ENCODE assay signal across 21 cellular contexts in genomic region chr16:11400076-11400475, GRCh38. TPM values are rescaled to one million over a fixed set of nuclear protein-coding genes. Genes with fewer than 3 reads are reported as not detected.
DNase-seq lines count a peak whose midpoint lies in the region; ATAC-seq, FAIRE-seq and TF ChIP-seq lines count a peak whose summit lies in the region.
"Had no signal": no experiment of that assay in that cellular context is flagged by ENCODE, and none has a peak within 500 bp of the region (broad histone marks: within the 10 kb centered on the region; RNA-seq: fewer than 3 reads in every experiment).

No MANE protein-coding gene starts in this region.

- H3K4me1 ChIP-seq in H1 (replicated peaks in 1 of 4; ENCODE audit: control insufficient read depth in 3 of 4, insufficient read depth in 4 of 4, low read length in 3 of 4) (peaks cover 0 to 5% (median 2%) of the 10 kb centered on the region in 4 experiments; a peak in 3 of 7 replicates), sigmoid colon (peaks cover 0 to 3% (median 0%) of the 10 kb centered on the region in 4 donors)
- H3K4me1 ChIP-seq: HAP-1 had no signal

- TF ChIP-seq CTCF in H1 (IDR thresholded peaks at IDR 0.05; ENCODE audit: control extremely low read depth in 1 of 3, insufficient read depth in 1 of 3, low read depth in 1 of 3, low read length in 3 of 3) (no peak), sigmoid colon (IDR thresholded peaks at IDR 0.05) (no peak)

- no peak overlapping the region for H2BK15ac ChIP-seq in H1 (ENCODE audit: low read length)

- H3K56ac ChIP-seq in H1 (replicated peaks; ENCODE audit: insufficient read length, low read depth, low read length): no peak overlapping the region

- no peaks in the 10 kb centered on the region for H3K4me1 Mint-ChIP-seq in activated T-cell treated with anti-CD3 and anti-CD28 coated beads, Interleukin-2, amount 50 U/mL, for 72 hours (ENCODE audit: low read depth)
- no peaks in the 10 kb centered on the region for H3K4me1 Mint-ChIP-seq in activated T-cell treated with anti-CD3 and anti-CD28 coated beads, Interleukin-2, amount 50 U/mL, for 24 hours (ENCODE audit: low read depth)

- H4K5ac ChIP-seq in H1 (ENCODE audit: insufficient read length, low read depth, low read length): no peak overlapping the region

- H2AFZ ChIP-seq in H1 (ENCODE audit: low read length): no peak overlapping the region

- no peak overlapping the region for H3K14ac ChIP-seq in H1 (ENCODE audit: insufficient read length)

- no peak overlapping the region for H2BK12ac ChIP-seq in H1 (ENCODE audit: low read depth, low read length)

- H3K9ac ChIP-seq in H1 (replicated peaks in 1 of 4; ENCODE audit: extremely low read depth in 1 of 4, low read depth in 3 of 4, low read length in 3 of 4): no peak overlapping the region

- H2AK5ac ChIP-seq in H1 (ENCODE audit: low read depth, low read length): no peak overlapping the region

- H3K4me3 ChIP-seq in H1 (ENCODE audit: extremely low read depth in 1 of 4, insufficient read depth in 2 of 4, low read depth in 3 of 4, low read length in 4 of 4): no peak overlapping the region
- no peak overlapping the region for H3K4me3 ChIP-seq in sigmoid colon
- H3K4me3 ChIP-seq: HAP-1 had no signal

- no peak overlapping the region for H4K91ac ChIP-seq in H1 (replicated peaks; ENCODE audit: insufficient read length, low read length)

- TF ChIP-seq POLR2A in GM12892 (IDR thresholded peaks at IDR 0.05; ENCODE audit: low read depth, low read length) (no peak), H1 (IDR thresholded peaks at IDR 0.05; ENCODE audit: control extremely low read depth in 1 of 2, low read depth in 2 of 2, low read length in 2 of 2) (no peak), sigmoid colon (IDR thresholded peaks at IDR 0.05) (no peak)

- H3K27ac Mint-ChIP-seq in activated T-cell treated with anti-CD3 and anti-CD28 coated beads, Interleukin-2, amount 50 U/mL, for 72 hours: peak overlapping the region; percentile 4
- H3K27ac Mint-ChIP-seq in activated T-cell treated with anti-CD3 and anti-CD28 coated beads, Interleukin-2, amount 50 U/mL, for 24 hours: no peak overlapping the region

- H3K9me3 ChIP-seq in H1 (ENCODE audit: insufficient read depth in 2 of 2, low read depth in 1 of 2, low read length in 1 of 2) (no peaks in the 10 kb centered on the region), sigmoid colon (no peaks in the 10 kb centered on the region)
- H3K9me3 ChIP-seq: HAP-1 had no signal

- WGBS in H1 (ENCODE audit: extremely low coverage in 1 of 2, insufficient coverage in 1 of 2, insufficient read length in 1 of 2, insufficient replicate concordance in 2 of 2, low coverage in 1 of 2, low lambda C conversion rate in 2 of 2, missing lambda C conversion rate in 1 of 2), 2 experiments: 90% methylated on average over 6 of the region's 7 CpGs; no CpG with 5 or more reads in 1 of the 2 experiments
- 90 to 93% methylated on average over 7 of the region's 7 CpGs for WGBS in sigmoid colon, 2 donors

- H3K36me3 Mint-ChIP-seq in activated T-cell treated with anti-CD3 and anti-CD28 coated beads, Interleukin-2, amount 50 U/mL, for 72 hours (ENCODE audit: insufficient read depth in 2 of 2): no peaks in the 10 kb centered on the region
- H3K36me3 Mint-ChIP-seq in activated T-cell treated with anti-CD3 and anti-CD28 coated beads, Interleukin-2, amount 50 U/mL, for 24 hours (ENCODE audit: low read depth): no peaks in the 10 kb centered on the region

- no peaks in the 10 kb centered on the region for H3K79me1 ChIP-seq in H1 (ENCODE audit: low read depth, low read length)

- no peak overlapping the region for H4K8ac ChIP-seq in H1 (ENCODE audit: extremely low read depth, insufficient read depth, low read length)

- no peak for TF ChIP-seq EP300 in H1 (IDR thresholded peaks at IDR 0.05; ENCODE audit: borderline replicate concordance in 1 of 2, low read depth in 2 of 2, low read length in 2 of 2)
- TF ChIP-seq EP300 in sigmoid colon (IDR thresholded peaks at IDR 0.05): no peak

- no peaks in the 10 kb centered on the region for H3K23me2 ChIP-seq in H1 (ENCODE audit: low read depth, low read length)

- no peaks in the 10 kb centered on the region for H3K36me3 ChIP-seq in H1 (ENCODE audit: control insufficient read depth in 2 of 4, insufficient read depth in 4 of 4, low read length in 3 of 4)
- no peaks in the 10 kb centered on the region for H3K36me3 ChIP-seq in sigmoid colon
- H3K36me3 ChIP-seq: HAP-1 had no signal

- H3K4me2 ChIP-seq in H1 (ENCODE audit: insufficient read depth in 1 of 2, low read depth in 2 of 2, low read length in 2 of 2): no peak overlapping the region

- no peak overlapping the region for H2BK120ac ChIP-seq in H1 (replicated peaks; ENCODE audit: low read depth, low read length)

- POLR2A ChIA-PET in H1 (lab: Charles Lee; ENCODE audit: partially characterized antibody): interaction anchor here (0.8 to 1.3 kb wide), 3 partner anchors 9 to 392 kb away, joined by 3 to 5 read pairs (median 3); no protein-coding TSS in a partner anchor

- no peak for DNase-seq in activated T-cell treated with anti-CD3 and anti-CD28 coated beads, Interleukin-2, amount 50 U/mL, for 72 hours
- DNase-seq in activated T-cell treated with anti-CD3 and anti-CD28 coated beads, Interleukin-2, amount 50 U/mL, for 24 hours: no peak
- DNase-seq in GM12892 (ENCODE audit: insufficient read length): peak; percentile 10
- no peak for DNase-seq in H1 (ENCODE audit: low read depth in 1 of 2, low spot score in 2 of 2)
- peak; percentile 53 for DNase-seq in sigmoid colon
- no peak for DNase-seq in glomerular visceral epithelial cell (ENCODE audit: extremely low spot score)
- no peak for DNase-seq in T-helper 9 cell
- no peak for DNase-seq in NCI-H1930 (lab: John Stamatoyannopoulos, UW)
- DNase-seq: 8988T, DMS79 treated with DMSO at 0.1 percent for 48 hours, IMR-90, Kasumi-1, MM.1S, NCI-H1092, NCI-H1436 treated with DMSO at 0.1 percent for 48 hours, NCI-H2081 treated with DMSO at 0.1 percent for 48 hours, NCI-H446 treated with DMSO at 0.1 percent for 48 hours, NCI-H69 had no signal

- H3K9me3 Mint-ChIP-seq in activated T-cell treated with anti-CD3 and anti-CD28 coated beads, Interleukin-2, amount 50 U/mL, for 72 hours: no peaks in the 10 kb centered on the region
- no peaks in the 10 kb centered on the region for H3K9me3 Mint-ChIP-seq in activated T-cell treated with anti-CD3 and anti-CD28 coated beads, Interleukin-2, amount 50 U/mL, for 24 hours

- no peaks in the 10 kb centered on the region for H3K79me2 ChIP-seq in H1 (ENCODE audit: control insufficient read depth in 1 of 2, insufficient read depth in 2 of 2, low read length in 2 of 2)

- no peak overlapping the region for H3K4me3 Mint-ChIP-seq in activated T-cell treated with anti-CD3 and anti-CD28 coated beads, Interleukin-2, amount 50 U/mL, for 72 hours
- H3K4me3 Mint-ChIP-seq in activated T-cell treated with anti-CD3 and anti-CD28 coated beads, Interleukin-2, amount 50 U/mL, for 24 hours: no peak overlapping the region

- CTCF ChIA-PET in H1 (lab: Charles Lee; ENCODE audit: partially characterized antibody): interaction anchor here (0.5 to 18.3 kb wide), 11 partner anchors 7 to 726 kb away, joined by 3 to 266 read pairs (median 4); no protein-coding TSS in a partner anchor

- H3K23ac ChIP-seq in H1 (ENCODE audit: insufficient read length): no peak overlapping the region

- H3K27ac ChIP-seq in H1 (ENCODE audit: low read depth, low read length) (no peak overlapping the region), sigmoid colon (no peak overlapping the region)

- intact Hi-C loops in sigmoid colon (cut with DNase I): no loop called here

- H3K4ac ChIP-seq in H1 (replicated peaks; ENCODE audit: insufficient read length, low read depth, low read length): no peak overlapping the region

- H2BK5ac ChIP-seq in H1 (ENCODE audit: low read depth, low read length): no peak overlapping the region

- no peak for TF ChIP-seq RAD21 in H1 (IDR thresholded peaks at IDR 0.05 in 1 of 2, conservative IDR thresholded peaks at IDR 0.05 in 1 of 2; ENCODE audit: low read depth in 2 of 2, low read length in 2 of 2)

- H3K27me3 Mint-ChIP-seq in activated T-cell treated with anti-CD3 and anti-CD28 coated beads, Interleukin-2, amount 50 U/mL, for 72 hours (ENCODE audit: low read depth): no peaks in the 10 kb centered on the region
- no peaks in the 10 kb centered on the region for H3K27me3 Mint-ChIP-seq in activated T-cell treated with anti-CD3 and anti-CD28 coated beads, Interleukin-2, amount 50 U/mL, for 24 hours

- peaks cover 0 to 3% of the 10 kb centered on the region in 2 experiments for H4K20me1 ChIP-seq in H1 (replicated peaks in 1 of 2; ENCODE audit: control insufficient read depth in 1 of 2, insufficient read depth in 2 of 2, low read length in 2 of 2)

- H3K27me3 ChIP-seq in H1 (replicated peaks in 1 of 4; ENCODE audit: control insufficient read depth in 3 of 4, extremely low read depth in 1 of 4, insufficient read depth in 3 of 4, low read length in 3 of 4) (no peaks in the 10 kb centered on the region), sigmoid colon (no peaks in the 10 kb centered on the region)

- no peak for FAIRE-seq in GM12892 (lab: Jason Lieb, UNC)
- FAIRE-seq in H1 (lab: Jason Lieb, UNC): no peak
- FAIRE-seq: HTR-8/SVneo had no signal

- no peak overlapping the region for H3K18ac ChIP-seq in H1 (ENCODE audit: extremely low read depth, low read length)

- no peak for ATAC-seq in activated T-cell treated with anti-CD3 and anti-CD28 coated beads, Interleukin-2, amount 50 U/mL, for 72 hours (replicated peaks in 1 of 2)
- ATAC-seq: Panc1 had no signal

- no peak overlapping the region for H2BK20ac ChIP-seq in H1 (ENCODE audit: low read length)

TF ChIP-seq in H1, 55 proteins besides CTCF, POLR2A, EP300 and RAD21 (continues in another document):
- TF ChIP-seq SAP30 (IDR thresholded peaks at IDR 0.05; ENCODE audit: insufficient read depth, insufficient replicate concordance, low read length) (no peak), CEBPB (IDR thresholded peaks at IDR 0.05; ENCODE audit: low read depth, low read length) (no peak), KDM1A (IDR thresholded peaks at IDR 0.05; ENCODE audit: borderline replicate concordance, low read length) (peak; percentile 28; the same call in 1 of the 2 replicates), ZNF274 (IDR thresholded peaks at IDR 0.05; ENCODE audit: borderline replicate concordance, extremely low read depth, low read length) (no peak)

RNA-seq across cellular contexts. Expression of gene RMI2, which starts 54.8 kb away (rescaled TPM):
- total RNA-seq in activated T-cell treated with anti-CD3 and anti-CD28 coated beads, Interleukin-2, amount 50 U/mL, for 72 hours: 100 to 1,000 TPM; 105 to 119 TPM
- 25.7 TPM for polyA plus RNA-seq in GM12892 (2012; ENCODE audit: missing spikeins)
- 96.0 and 96.9 TPM in 2 replicates for total RNA-seq in H1 (2021; fragmentation: NEBNext Ultra II Directional; extraction: Animal tissue kit (Norgen Biotek cat#: 25700))
- 47.9 and 58.2 TPM in 2 replicates for polyA plus RNA-seq in H1 (2011; rRNA removed)
- 78.9 TPM for polyA plus RNA-seq in H1 (2011; cell fraction: cytosol; rRNA removed)
- polyA plus RNA-seq in H1 (2011; cell fraction: nucleus; rRNA removed): 19.3 TPM
- polyA plus RNA-seq in H1 (2012, experiment 1 of 2): 71.5 to 77.9 TPM (median 76.5 TPM) in 4 replicates
- polyA plus RNA-seq in H1 (2012, experiment 2 of 2): 74.2 TPM
- 71.5 TPM for polyA plus RNA-seq in H1 (2013, experiment 1 of 2)
- 71.5 TPM for polyA plus RNA-seq in H1 (2013, experiment 2 of 2)
- 29.7 and 43.5 TPM in 2 replicates for polyA minus RNA-seq in H1 (2011; rRNA and poly(A)+ RNA removed)
- polyA minus RNA-seq in H1 (2011; cell fraction: cytosol; rRNA and poly(A)+ RNA removed): 27.9 TPM
- 24.2 TPM for polyA minus RNA-seq in H1 (2011; cell fraction: nucleus; rRNA and poly(A)+ RNA removed)
- 1 to 10 TPM in 2 of 4 donors, under 1 TPM in 2; 0.36 to 2.2 (median 1.2) TPM for total RNA-seq in sigmoid colon
- 10 to 100 TPM in 1 of 3 donors, 1 to 10 TPM in 2; 5.4 to 19.3 (median 8.1) TPM for polyA plus RNA-seq in sigmoid colon

Comparison
In these comparisons a context has a peak if more than half of its experiments do, and no peak if none do; other contexts are left out.
1. DNase-seq: peak in GM12892 (single experiment) and sigmoid colon (single experiment); none in activated T-cell treated with anti-CD3 and anti-CD28 coated beads, Interleukin-2, amount 50 U/mL, for 72 hours (0 of 2), activated T-cell treated with anti-CD3 and anti-CD28 coated beads, Interleukin-2, amount 50 U/mL, for 24 hours (single experiment), H1 (0 of 2), glomerular visceral epithelial cell (single experiment), T-helper 9 cell (single experiment) and NCI-H1930 (0 of 2).
2. RNA of gene RMI2, which starts 54.8 kb away (total RNA-seq): 105 to 119 TPM in activated T-cell treated with anti-CD3 and anti-CD28 coated beads, Interleukin-2, amount 50 U/mL, for 72 hours and 96.0 to 96.9 TPM in H1; 0.36 to 2.2 TPM in sigmoid colon; every median in the first group is over 10 times any median in the second.